ENCODE assay signal across 1 cellular context in the genomic region with DNA sequence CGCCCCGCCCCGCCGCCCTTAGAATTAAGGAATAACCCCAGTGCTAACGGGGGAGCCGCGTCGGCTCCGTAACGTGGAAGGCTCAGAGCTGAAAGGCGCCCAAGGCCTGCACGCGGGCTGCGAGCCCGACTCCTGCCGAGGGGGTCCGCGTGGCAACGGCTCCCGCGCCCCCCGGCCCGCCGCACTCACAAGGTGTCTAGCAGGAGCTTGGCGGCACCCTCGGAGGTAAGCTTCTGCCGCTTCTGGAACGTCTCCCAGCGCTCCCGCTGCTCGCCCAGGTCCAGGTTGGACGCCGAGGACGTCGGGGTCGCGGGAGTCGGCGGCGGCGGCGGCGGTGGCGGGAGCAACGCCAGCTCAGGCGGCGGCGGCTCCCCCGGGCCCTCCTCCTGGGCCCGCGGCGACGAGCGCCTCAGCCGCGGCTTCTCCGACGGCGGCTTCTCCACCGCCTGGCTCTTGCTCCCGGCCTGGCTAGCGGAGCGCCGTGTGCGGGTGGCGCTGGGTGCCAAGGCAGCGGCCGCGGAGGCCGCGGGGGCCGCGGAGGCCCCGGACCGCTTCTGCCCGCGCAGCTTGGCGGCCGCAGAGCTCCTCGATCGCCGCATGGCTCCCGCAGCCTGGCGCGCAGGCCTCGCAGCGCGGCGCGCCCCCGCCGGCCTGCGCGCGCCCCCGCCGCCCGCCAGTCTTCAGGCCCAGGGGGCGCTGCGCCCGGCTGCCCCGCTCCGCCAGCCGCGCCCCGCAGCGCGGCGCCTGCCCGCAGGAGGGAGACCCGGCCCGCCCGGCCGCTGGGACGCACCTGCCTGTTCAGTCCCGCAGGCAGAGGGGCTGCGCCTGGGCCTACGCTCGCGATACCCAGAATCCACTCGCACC.
TF ChIP-seq lines count a peak whose summit lies in the region.

A gene (minus strand): TSS at position 632 of the 864 bp plus-strand sequence. CDS start 33 bp downstream, at position 599.

TF ChIP-seq in WTC11, 78 proteins besides CTCF, POLR2A, EP300 and RAD21 (continued from another document):
- TF ChIP-seq, protein P1, sequence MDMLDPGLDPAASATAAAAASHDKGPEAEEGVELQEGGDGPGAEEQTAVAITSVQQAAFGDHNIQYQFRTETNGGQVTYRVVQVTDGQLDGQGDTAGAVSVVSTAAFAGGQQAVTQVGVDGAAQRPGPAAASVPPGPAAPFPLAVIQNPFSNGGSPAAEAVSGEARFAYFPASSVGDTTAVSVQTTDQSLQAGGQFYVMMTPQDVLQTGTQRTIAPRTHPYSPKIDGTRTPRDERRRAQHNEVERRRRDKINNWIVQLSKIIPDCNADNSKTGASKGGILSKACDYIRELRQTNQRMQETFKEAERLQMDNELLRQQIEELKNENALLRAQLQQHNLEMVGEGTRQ (CRISPR knock-in tag; IDR thresholded peaks at IDR 0.05) = 0 out of 2 replicates have a peak, but pooled peaks have one; percentile 38
- TF ChIP-seq, protein P2, sequence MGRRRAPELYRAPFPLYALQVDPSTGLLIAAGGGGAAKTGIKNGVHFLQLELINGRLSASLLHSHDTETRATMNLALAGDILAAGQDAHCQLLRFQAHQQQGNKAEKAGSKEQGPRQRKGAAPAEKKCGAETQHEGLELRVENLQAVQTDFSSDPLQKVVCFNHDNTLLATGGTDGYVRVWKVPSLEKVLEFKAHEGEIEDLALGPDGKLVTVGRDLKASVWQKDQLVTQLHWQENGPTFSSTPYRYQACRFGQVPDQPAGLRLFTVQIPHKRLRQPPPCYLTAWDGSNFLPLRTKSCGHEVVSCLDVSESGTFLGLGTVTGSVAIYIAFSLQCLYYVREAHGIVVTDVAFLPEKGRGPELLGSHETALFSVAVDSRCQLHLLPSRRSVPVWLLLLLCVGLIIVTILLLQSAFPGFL (CRISPR knock-in tag; IDR thresholded peaks at IDR 0.05; ENCODE audit: borderline replicate concordance) = no peak
- TF ChIP-seq FOXK1 (CRISPR knock-in tag; IDR thresholded peaks at IDR 0.05) (no peak), NR2C2 (CRISPR knock-in tag; IDR thresholded peaks at IDR 0.05) (no peak), SMAD3 (CRISPR knock-in tag; IDR thresholded peaks at IDR 0.05; ENCODE audit: borderline replicate concordance) (no peak)
- TF ChIP-seq, protein P3, sequence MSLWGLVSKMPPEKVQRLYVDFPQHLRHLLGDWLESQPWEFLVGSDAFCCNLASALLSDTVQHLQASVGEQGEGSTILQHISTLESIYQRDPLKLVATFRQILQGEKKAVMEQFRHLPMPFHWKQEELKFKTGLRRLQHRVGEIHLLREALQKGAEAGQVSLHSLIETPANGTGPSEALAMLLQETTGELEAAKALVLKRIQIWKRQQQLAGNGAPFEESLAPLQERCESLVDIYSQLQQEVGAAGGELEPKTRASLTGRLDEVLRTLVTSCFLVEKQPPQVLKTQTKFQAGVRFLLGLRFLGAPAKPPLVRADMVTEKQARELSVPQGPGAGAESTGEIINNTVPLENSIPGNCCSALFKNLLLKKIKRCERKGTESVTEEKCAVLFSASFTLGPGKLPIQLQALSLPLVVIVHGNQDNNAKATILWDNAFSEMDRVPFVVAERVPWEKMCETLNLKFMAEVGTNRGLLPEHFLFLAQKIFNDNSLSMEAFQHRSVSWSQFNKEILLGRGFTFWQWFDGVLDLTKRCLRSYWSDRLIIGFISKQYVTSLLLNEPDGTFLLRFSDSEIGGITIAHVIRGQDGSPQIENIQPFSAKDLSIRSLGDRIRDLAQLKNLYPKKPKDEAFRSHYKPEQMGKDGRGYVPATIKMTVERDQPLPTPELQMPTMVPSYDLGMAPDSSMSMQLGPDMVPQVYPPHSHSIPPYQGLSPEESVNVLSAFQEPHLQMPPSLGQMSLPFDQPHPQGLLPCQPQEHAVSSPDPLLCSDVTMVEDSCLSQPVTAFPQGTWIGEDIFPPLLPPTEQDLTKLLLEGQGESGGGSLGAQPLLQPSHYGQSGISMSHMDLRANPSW (CRISPR knock-in tag; conservative IDR thresholded peaks at IDR 0.05; ENCODE audit: low read depth) = no peak
